In genomic region chr14:71690478-71690877, GRCh38 we compare ENCODE assay signal across 15 cellular contexts.
A peak's percentile ranks its signal among the peaks of the same experiment; 100 is the strongest.
DNase-seq lines count a peak whose midpoint lies in the region; ATAC-seq, FAIRE-seq and TF ChIP-seq lines count a peak whose summit lies in the region.
"Had no signal": no experiment of that assay in that cellular context is flagged by ENCODE, and none has a peak within 500 bp of the region (broad histone marks: within the 10 kb centered on the region; RNA-seq: fewer than 3 reads in every experiment).

No MANE protein-coding gene starts in this region.

- H3K9me3 ChIP-seq in IMR-90 (ENCODE audit: control insufficient read depth, insufficient read depth, low read length): no peaks in the 10 kb centered on the region
- H3K9me3 ChIP-seq: BLaER1 had no signal

- no peak overlapping the region for H3K18ac ChIP-seq in IMR-90 (ENCODE audit: low read depth, low read length)

- no peak overlapping the region for H4K8ac ChIP-seq in IMR-90 (ENCODE audit: low read depth in 2 of 2, low read length in 2 of 2)

- H2AK5ac ChIP-seq in IMR-90 (ENCODE audit: low read depth, low read length): peak overlapping the region; percentile 86; the same call in 1 of the 2 replicates

- peaks cover 12% of the 10 kb centered on the region; the same call in 1 of the 2 replicates for H3K9me1 ChIP-seq in IMR-90 (ENCODE audit: insufficient read depth, low read length)

- 0 out of 2 replicates have a peak overlapping the region, but pooled peaks have one; percentile 18 for H3K4ac ChIP-seq in IMR-90 (ENCODE audit: low read depth, low read length)

- in situ Hi-C loops in IMR-90 (cut with MboI; ENCODE audit: low sequenced_read_pairs): no loop called here

- no peak overlapping the region for H4K5ac ChIP-seq in IMR-90 (ENCODE audit: low read depth, low read length)

- H3K27ac ChIP-seq in IMR-90 (ENCODE audit: insufficient read depth, low read length): no peak overlapping the region
- H3K27ac ChIP-seq: 22Rv1, BLaER1 had no signal

- H3K4me1 ChIP-seq in IMR-90 (ENCODE audit: control insufficient read depth, insufficient read depth, low read length): peaks cover 17% of the 10 kb centered on the region
- H3K4me1 ChIP-seq: BLaER1 had no signal

- peaks cover 5% of the 10 kb centered on the region for H3K36me3 ChIP-seq in IMR-90 (ENCODE audit: control insufficient read depth, insufficient read depth, low read length)

- H3K4me1 Mint-ChIP-seq in activated naive CD8-positive, alpha-beta T cell (ENCODE audit: low read depth): peaks cover 16% of the 10 kb centered on the region
- peaks cover 9% of the 10 kb centered on the region for H3K4me1 Mint-ChIP-seq in activated naive CD8-positive, alpha-beta T cell treated with anti-CD3 and anti-CD28 coated beads, Interleukin-2, amount 50 U/mL, for 24 hours
- H3K4me1 Mint-ChIP-seq in chondrocyte (ENCODE audit: low read depth): peaks cover 75% of the 10 kb centered on the region
- no peaks in the 10 kb centered on the region for H3K4me1 Mint-ChIP-seq in stimulated activated effector memory CD8-positive, alpha-beta T cell treated with anti-CD3 and anti-CD28 coated beads, Interleukin-12 subunit alpha, Interleukin-12 subunit beta, amount 100 ng/mL, for 72 hours
- H3K4me1 Mint-ChIP-seq: CD8-positive, alpha-beta memory T cell had no signal

- peak overlapping the region; percentile 87; the same call in 1 of the 3 replicates for H2BK15ac ChIP-seq in IMR-90 (ENCODE audit: low read depth, low read length)

- no peak for TF ChIP-seq CTCF in IMR-90 (conservative IDR thresholded peaks at IDR 0.05; ENCODE audit: low read depth, low read length)
- no peak for TF ChIP-seq CTCF in chondrocyte (IDR thresholded peaks at IDR 0.05)

- no peak overlapping the region for H3K23ac ChIP-seq in IMR-90 (ENCODE audit: low read depth, low read length)

- no peak overlapping the region for H2BK20ac ChIP-seq in IMR-90 (ENCODE audit: low read depth, low read length)

- peak overlapping the region; percentile 15; the same call in 1 of the 2 replicates for H4K91ac ChIP-seq in IMR-90 (ENCODE audit: insufficient read depth, low read depth, low read length)

- POLR2A ChIA-PET in IMR-90 (lab: Charles Lee; ENCODE audit: unreplicated experiment): interaction anchor here (0.6 kb wide), 1 partner anchor 365 kb away, joined by 4 read pairs; no protein-coding TSS in a partner anchor

- no peaks in the 10 kb centered on the region for H3K9me3 Mint-ChIP-seq in activated naive CD8-positive, alpha-beta T cell (ENCODE audit: low read depth)
- H3K9me3 Mint-ChIP-seq in activated naive CD8-positive, alpha-beta T cell treated with anti-CD3 and anti-CD28 coated beads, Interleukin-2, amount 50 U/mL, for 24 hours: no peaks in the 10 kb centered on the region
- H3K9me3 Mint-ChIP-seq in chondrocyte (ENCODE audit: low read depth): no peaks in the 10 kb centered on the region
- H3K9me3 Mint-ChIP-seq in stimulated activated effector memory CD8-positive, alpha-beta T cell treated with anti-CD3 and anti-CD28 coated beads, Interleukin-12 subunit alpha, Interleukin-12 subunit beta, amount 100 ng/mL, for 72 hours: no peaks in the 10 kb centered on the region
- H3K9me3 Mint-ChIP-seq: CD8-positive, alpha-beta memory T cell; GM23338; H9 had no signal

- FAIRE-seq in frontal cortex (lab: Jason Lieb, UNC): no peak

- H2BK5ac ChIP-seq in IMR-90 (ENCODE audit: low read depth, low read length, poor library complexity, severe bottlenecking): no peak overlapping the region

- H3K4me3 ChIP-seq in IMR-90 (ENCODE audit: insufficient read depth, low read depth, low read length): no peak overlapping the region
- H3K4me3 ChIP-seq: BLaER1, GM23338 had no signal

- H3K14ac ChIP-seq in IMR-90 (replicated peaks; ENCODE audit: low read depth, low read length): no peak overlapping the region

- intact Hi-C loops in IMR-90 (cut with micrococcal nuclease): no loop called here
- intact Hi-C loops in posterior vena cava (cut with DNase I): no loop called here

- TF ChIP-seq RAD21 in IMR-90 (IDR thresholded peaks at IDR 0.05; ENCODE audit: low read length): no peak

- no peak overlapping the region for H3K4me2 ChIP-seq in IMR-90 (ENCODE audit: low read depth, low read length)
- H3K4me2 ChIP-seq: BLaER1, GM23338 had no signal

- DNase-seq in activated naive CD8-positive, alpha-beta T cell treated with anti-CD3 and anti-CD28 coated beads, Interleukin-2, amount 50 U/mL, for 24 hours: no peak
- DNase-seq in IMR-90 (no peak), chondrocyte (ENCODE audit: low spot score) (no peak), frontal cortex (ENCODE audit: low spot score in 2 of 2) (no peak), posterior vena cava (ENCODE audit: low spot score) (no peak)
- no peak for DNase-seq in stimulated activated effector memory CD8-positive, alpha-beta T cell treated with anti-CD3 and anti-CD28 coated beads, Interleukin-12 subunit alpha, Interleukin-12 subunit beta, amount 100 ng/mL, for 72 hours (ENCODE audit: low spot score in 2 of 2)
- DNase-seq: AML-193; CD8-positive, alpha-beta memory T cell; DMS53; GF-D8; H9 had no signal

- CTCF ChIA-PET in IMR-90 (lab: Yijun Ruan, JAX): no interaction called here

- peaks cover 23% of the 10 kb centered on the region for H3K36me3 Mint-ChIP-seq in activated naive CD8-positive, alpha-beta T cell
- peaks cover 34% of the 10 kb centered on the region for H3K36me3 Mint-ChIP-seq in activated naive CD8-positive, alpha-beta T cell treated with anti-CD3 and anti-CD28 coated beads, Interleukin-2, amount 50 U/mL, for 24 hours (ENCODE audit: low read depth)
- peaks cover 21% of the 10 kb centered on the region for H3K36me3 Mint-ChIP-seq in chondrocyte (ENCODE audit: low read depth)
- H3K36me3 Mint-ChIP-seq in stimulated activated effector memory CD8-positive, alpha-beta T cell treated with anti-CD3 and anti-CD28 coated beads, Interleukin-12 subunit alpha, Interleukin-12 subunit beta, amount 100 ng/mL, for 72 hours: peaks cover 40% of the 10 kb centered on the region

- dilution Hi-C loops in IMR-90 (cut with HindIII; ENCODE audit: low sequenced_read_pairs, unreplicated experiment): no loop called here

- H3K9ac ChIP-seq in IMR-90 (ENCODE audit: low read depth, low read length): no peak overlapping the region
- H3K9ac ChIP-seq: BLaER1 had no signal

- no CpG with 5 or more reads among the region's 2 CpGs for WGBS in IMR-90 (ENCODE audit: extremely low coverage in 2 of 2, insufficient read length in 1 of 2), 2 experiments

- H4K20me1 ChIP-seq in IMR-90 (ENCODE audit: insufficient read depth, low read length): no peaks in the 10 kb centered on the region
- H4K20me1 ChIP-seq: BLaER1 had no signal

- H3K27me3 ChIP-seq in IMR-90 (ENCODE audit: control insufficient read depth, insufficient read depth, low read length): no peaks in the 10 kb centered on the region
- H3K27me3 ChIP-seq: BLaER1 had no signal

- H3K4me3 Mint-ChIP-seq in activated naive CD8-positive, alpha-beta T cell: no peak overlapping the region
- no peak overlapping the region for H3K4me3 Mint-ChIP-seq in activated naive CD8-positive, alpha-beta T cell treated with anti-CD3 and anti-CD28 coated beads, Interleukin-2, amount 50 U/mL, for 24 hours
- H3K4me3 Mint-ChIP-seq in chondrocyte (ENCODE audit: unreplicated experiment): no peak overlapping the region
- H3K4me3 Mint-ChIP-seq in stimulated activated effector memory CD8-positive, alpha-beta T cell treated with anti-CD3 and anti-CD28 coated beads, Interleukin-12 subunit alpha, Interleukin-12 subunit beta, amount 100 ng/mL, for 72 hours: no peak overlapping the region
- H3K4me3 Mint-ChIP-seq: CD8-positive, alpha-beta memory T cell; GM23338; H9 had no signal

- H3K27ac Mint-ChIP-seq in activated naive CD8-positive, alpha-beta T cell: peak overlapping the region; percentile 22
- no peak overlapping the region for H3K27ac Mint-ChIP-seq in activated naive CD8-positive, alpha-beta T cell treated with anti-CD3 and anti-CD28 coated beads, Interleukin-2, amount 50 U/mL, for 24 hours
- H3K27ac Mint-ChIP-seq in chondrocyte (ENCODE audit: unreplicated experiment): peak overlapping the region; percentile 64
- H3K27ac Mint-ChIP-seq in stimulated activated effector memory CD8-positive, alpha-beta T cell treated with anti-CD3 and anti-CD28 coated beads, Interleukin-12 subunit alpha, Interleukin-12 subunit beta, amount 100 ng/mL, for 72 hours: peak overlapping the region; percentile 5
- H3K27ac Mint-ChIP-seq: GM23338 had no signal

- no peak overlapping the region for H3K56ac ChIP-seq in IMR-90 (ENCODE audit: extremely low read depth, insufficient read depth, low read length)

- no peak overlapping the region for H2AFZ ChIP-seq in IMR-90 (replicated peaks; ENCODE audit: low read length, poor library complexity)
- H2AFZ ChIP-seq: GM23338 had no signal

- TF ChIP-seq POLR2A in IMR-90 (IDR thresholded peaks at IDR 0.05; ENCODE audit: low read depth, low read length): no peak

- ATAC-seq in activated naive CD8-positive, alpha-beta T cell treated with anti-CD3 and anti-CD28 coated beads, Interleukin-2, amount 50 U/mL, for 24 hours: no peak
- no peak for ATAC-seq in IMR-90 (ENCODE audit: low read depth)
- ATAC-seq in stimulated activated effector memory CD8-positive, alpha-beta T cell treated with anti-CD3 and anti-CD28 coated beads, Interleukin-12 subunit alpha, Interleukin-12 subunit beta, amount 100 ng/mL, for 72 hours: no peak
- ATAC-seq: GM23338 had no signal

- no TSS peak for BruUV-seq in IMR-90 (replicated peaks; lab: Mats Ljungman, UMichigan)

- H3K79me1 ChIP-seq in IMR-90 (ENCODE audit: low read depth in 1 of 2, low read length in 2 of 2): peaks cover 15 to 21% of the 10 kb centered on the region in 2 experiments

- no peak overlapping the region for H2AK9ac ChIP-seq in IMR-90 (replicated peaks; ENCODE audit: low read depth, low read length, poor library complexity)

- no peak overlapping the region; the same call in 1 of the 2 replicates for H2BK120ac ChIP-seq in IMR-90 (ENCODE audit: low read depth, low read length)

- no peaks in the 10 kb centered on the region for H3K27me3 Mint-ChIP-seq in activated naive CD8-positive, alpha-beta T cell
- no peaks in the 10 kb centered on the region for H3K27me3 Mint-ChIP-seq in activated naive CD8-positive, alpha-beta T cell treated with anti-CD3 and anti-CD28 coated beads, Interleukin-2, amount 50 U/mL, for 24 hours
- H3K27me3 Mint-ChIP-seq in chondrocyte (ENCODE audit: low read depth): no peaks in the 10 kb centered on the region
- H3K27me3 Mint-ChIP-seq: CD8-positive, alpha-beta memory T cell had no signal

TF ChIP-seq in IMR-90, 13 proteins besides CTCF, POLR2A, EP300 and RAD21:
- TF ChIP-seq SMC3 (IDR thresholded peaks at IDR 0.05; ENCODE audit: low read depth, low read length): no peak
- peak; percentile 56 for TF ChIP-seq MAFK (IDR thresholded peaks at IDR 0.05; ENCODE audit: low read depth, low read length)
